In the genomic region with DNA sequence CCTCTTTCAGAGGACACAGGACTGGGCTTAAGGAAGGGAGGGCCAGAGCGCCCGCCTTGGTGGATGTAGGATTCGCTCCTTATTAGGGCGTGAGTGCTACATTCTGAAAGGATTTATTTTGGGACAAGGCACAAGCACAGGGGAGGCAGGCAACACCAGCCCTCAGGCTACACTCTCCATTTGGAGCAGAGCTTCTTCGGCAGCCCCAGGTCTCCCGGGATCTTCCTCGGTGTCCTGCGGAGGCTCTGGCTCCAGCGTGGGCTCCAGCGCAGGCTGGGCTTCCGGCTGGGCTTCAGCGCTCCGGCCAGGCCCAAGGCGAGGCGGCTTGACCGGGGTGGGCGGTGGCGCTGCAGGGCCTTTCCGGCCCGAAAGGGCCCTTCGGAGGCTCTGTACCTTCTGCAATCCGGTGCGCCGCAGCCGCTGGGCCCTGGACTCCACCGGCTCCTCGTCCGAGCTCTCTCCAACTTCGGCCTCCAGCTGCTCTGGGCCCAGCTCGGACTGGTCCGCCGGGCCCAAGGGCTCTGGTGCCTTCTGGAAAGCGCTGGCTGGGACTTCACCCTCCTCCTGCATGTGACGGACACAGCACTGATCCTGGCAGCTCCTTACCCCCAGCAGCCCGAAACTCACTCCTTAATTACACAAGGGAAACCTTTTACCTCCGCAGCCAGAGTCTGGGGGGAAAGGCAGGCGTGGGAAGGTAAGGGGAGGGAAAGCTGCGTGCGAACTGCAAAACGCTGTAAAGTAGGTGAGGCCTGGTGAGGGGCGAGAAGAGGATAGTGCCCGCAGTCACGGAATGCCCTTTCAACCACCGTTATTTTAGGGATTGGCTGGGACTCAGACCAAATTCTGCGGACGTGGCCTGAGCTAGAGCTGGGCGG, we compare ENCODE assay signal across 9 cellular contexts. TPM values are rescaled to one million over a fixed set of nuclear protein-coding genes. Genes with fewer than 3 reads are reported as not detected.
DNase-seq lines count a peak whose midpoint lies in the region; ATAC-seq and TF ChIP-seq lines count a peak whose summit lies in the region.
"Had no signal": no experiment of that assay in that cellular context is flagged by ENCODE, and none has a peak within 500 bp of the region (broad histone marks: within the 10 kb centered on the region; RNA-seq: fewer than 3 reads in every experiment).

No MANE protein-coding gene starts in this region.

- H3K27ac Mint-ChIP-seq in activated CD8-positive, alpha-beta memory T cell treated with anti-CD3 and anti-CD28 coated beads, Interleukin-2, amount 10 ng/mL, durations not matched to agents 7 days and 5 days: peak overlapping the region; percentile 86
- H3K27ac Mint-ChIP-seq in type B pancreatic cell: peak overlapping the region; percentile 84
- H3K27ac Mint-ChIP-seq: activated B cell treated with CpG ODN at 0.5 μM for 24 hours had no signal

- H3K27me3 ChIP-seq in left lung: peaks cover 0 to 26% of the 10 kb centered on the region in 2 donors

- no peaks in the 10 kb centered on the region for H3K9me3 Mint-ChIP-seq in activated CD8-positive, alpha-beta memory T cell treated with anti-CD3 and anti-CD28 coated beads, Interleukin-2, amount 10 ng/mL, durations not matched to agents 7 days and 5 days (ENCODE audit: low read depth)
- H3K9me3 Mint-ChIP-seq in type B pancreatic cell: no peaks in the 10 kb centered on the region
- H3K9me3 Mint-ChIP-seq: activated B cell treated with CpG ODN at 0.5 μM for 24 hours had no signal

- intact Hi-C loops in left lung (cut with DNase I): no loop called here

- no peak for TF ChIP-seq CTCF in choroid plexus epithelial cell (conservative IDR thresholded peaks at IDR 0.05; ENCODE audit: low read depth, low read length)
- TF ChIP-seq CTCF in left lung (IDR thresholded peaks at IDR 0.05): no peak
- TF ChIP-seq CTCF in type B pancreatic cell (conservative IDR thresholded peaks at IDR 0.05): no peak
- no peak for TF ChIP-seq CTCF in GM10266 (IDR thresholded peaks at IDR 0.05; ENCODE audit: control insufficient read depth, insufficient read depth, low read depth, missing control alignments)

- H3K36me3 ChIP-seq in left lung: no peaks in the 10 kb centered on the region

- H3K4me1 ChIP-seq in left lung: peaks cover 6 to 48% of the 10 kb centered on the region in 2 donors

- peak overlapping the region; percentile 87 to 98 for H3K27ac ChIP-seq in left lung

- DNase-seq in activated CD8-positive, alpha-beta memory T cell treated with anti-CD3 and anti-CD28 coated beads, Interleukin-2, amount 10 ng/mL, durations not matched to agents 7 days and 5 days: no peak
- DNase-seq in activated CD8-positive, alpha-beta memory T cell treated with anti-CD3 and anti-CD28 coated beads, Interleukin-2, amount 50 U/mL, for 48 hours: no peak
- peak; percentile 64 for DNase-seq in choroid plexus epithelial cell (ENCODE audit: low read depth)
- DNase-seq in left lung: peak; percentile 53 to 88
- DNase-seq in type B pancreatic cell (ENCODE audit: extremely low spot score, unreplicated experiment): no peak
- no peak for DNase-seq in GM10266 (ENCODE audit: extremely low spot score)
- DNase-seq in NCI-H1417 (lab: John Stamatoyannopoulos, UW): no peak
- DNase-seq: activated B cell treated with CpG ODN at 0.5 μM for 24 hours had no signal

- H3K36me3 Mint-ChIP-seq in activated CD8-positive, alpha-beta memory T cell treated with anti-CD3 and anti-CD28 coated beads, Interleukin-2, amount 10 ng/mL, durations not matched to agents 7 days and 5 days: peaks cover 2% of the 10 kb centered on the region
- H3K36me3 Mint-ChIP-seq in type B pancreatic cell: no peaks in the 10 kb centered on the region

- CTCF ChIA-PET in activated CD8-positive, alpha-beta memory T cell treated with anti-CD3 and anti-CD28 coated beads, Interleukin-2, amount 10 ng/mL, durations not matched to agents 7 days and 5 days (lab: Charles Lee): interaction anchor here (1.1 to 5.9 kb wide), 7 partner anchors 20 to 68 kb away, joined by 3 to 27 read pairs (median 6); no protein-coding TSS in a partner anchor

- peaks cover 32% of the 10 kb centered on the region for H3K4me1 Mint-ChIP-seq in activated CD8-positive, alpha-beta memory T cell treated with anti-CD3 and anti-CD28 coated beads, Interleukin-2, amount 10 ng/mL, durations not matched to agents 7 days and 5 days
- peaks cover 24% of the 10 kb centered on the region for H3K4me1 Mint-ChIP-seq in type B pancreatic cell (ENCODE audit: unreplicated experiment)
- H3K4me1 Mint-ChIP-seq: activated B cell treated with CpG ODN at 0.5 μM for 24 hours had no signal

- no peaks in the 10 kb centered on the region for H3K9me3 ChIP-seq in left lung

- peak overlapping the region; percentile 71 for H3K4me3 Mint-ChIP-seq in activated CD8-positive, alpha-beta memory T cell treated with anti-CD3 and anti-CD28 coated beads, Interleukin-2, amount 10 ng/mL, durations not matched to agents 7 days and 5 days
- peak overlapping the region; percentile 84 for H3K4me3 Mint-ChIP-seq in type B pancreatic cell
- H3K4me3 Mint-ChIP-seq: activated B cell treated with CpG ODN at 0.5 μM for 24 hours had no signal

- peaks cover 40% of the 10 kb centered on the region for H3K27me3 Mint-ChIP-seq in activated CD8-positive, alpha-beta memory T cell treated with anti-CD3 and anti-CD28 coated beads, Interleukin-2, amount 10 ng/mL, durations not matched to agents 7 days and 5 days
- H3K27me3 Mint-ChIP-seq in type B pancreatic cell: peaks cover 41% of the 10 kb centered on the region

- no peak for ATAC-seq in activated CD8-positive, alpha-beta memory T cell treated with anti-CD3 and anti-CD28 coated beads, Interleukin-2, amount 10 ng/mL, durations not matched to agents 7 days and 5 days
- ATAC-seq in left lung (peak; percentile 52), GM18511 (IDR thresholded peaks at IDR 0.05; ENCODE audit: unreplicated experiment) (no peak)

- H3K4me3 ChIP-seq in choroid plexus epithelial cell (ENCODE audit: low read depth, low read length) (peak overlapping the region; percentile 73), left lung (peak overlapping the region; percentile 46 to 56)

RNA-seq across cellular contexts. Expression of a gene that starts 1.1 kb away (rescaled TPM):
- 10 to 100 TPM in 1 of 2 experiments, 1 to 10 TPM in 1; 4.9 to 18.7 TPM for total RNA-seq in activated CD8-positive, alpha-beta memory T cell treated with anti-CD3 and anti-CD28 coated beads, Interleukin-2, amount 10 ng/mL, durations not matched to agents 7 days and 5 days
- total RNA-seq in left lung (10 to 100 TPM; 61.2 to 87.4 TPM), type B pancreatic cell (ENCODE audit: low replicate concordance) (4.2 and 7.9 TPM in 2 replicates)

RNA-seq across cellular contexts. Expression of a gene that starts 59.6 kb away (rescaled TPM):
- total RNA-seq in activated CD8-positive, alpha-beta memory T cell treated with anti-CD3 and anti-CD28 coated beads, Interleukin-2, amount 10 ng/mL, durations not matched to agents 7 days and 5 days: not detected
- total RNA-seq in left lung: not detected
- 0.90 and 1.1 TPM in 2 replicates for total RNA-seq in type B pancreatic cell (ENCODE audit: low replicate concordance)
- total RNA-seq: activated B cell treated with CpG ODN at 0.5 μM for 24 hours had no signal

Comparison
In these comparisons a context has a peak if more than half of its experiments do, and no peak if none do; other contexts are left out.
1. DNase-seq: peak in choroid plexus epithelial cell (single experiment) and left lung (2 of 2); none in activated CD8-positive, alpha-beta memory T cell treated with anti-CD3 and anti-CD28 coated beads, Interleukin-2, amount 10 ng/mL, durations not matched to agents 7 days and 5 days (single experiment), activated CD8-positive, alpha-beta memory T cell treated with anti-CD3 and anti-CD28 coated beads, Interleukin-2, amount 50 U/mL, for 48 hours (single experiment), type B pancreatic cell (single experiment), GM10266 (single experiment) and NCI-H1417 (0 of 3).